Comparison of ENCODE assay signal across 1 cellular context in genomic region chr3:155746703-155747102, GRCh38.
TF ChIP-seq lines count a peak whose summit lies in the region.

No MANE protein-coding gene starts in this region.

TF ChIP-seq in GM23338, 12 proteins besides CTCF, POLR2A, EP300 and RAD21 (continued from another document):
- TF ChIP-seq ZNF462 (CRISPR knock-in tag; IDR thresholded peaks at IDR 0.05) (no peak), REST (IDR thresholded peaks at IDR 0.05; ENCODE audit: unreplicated experiment) (no peak), EZH2 (IDR thresholded peaks at IDR 0.05; ENCODE audit: low read depth, unreplicated experiment) (no peak), CREB1 (CRISPR knock-in tag; IDR thresholded peaks at IDR 0.05; ENCODE audit: low read depth) (no peak), JUNB (IDR thresholded peaks at IDR 0.05; ENCODE audit: unreplicated experiment) (no peak), STAT1 (IDR thresholded peaks at IDR 0.05; ENCODE audit: unreplicated experiment) (no peak), ETS1 (IDR thresholded peaks at IDR 0.05) (no peak), ZNF331 (CRISPR knock-in tag; IDR thresholded peaks at IDR 0.05; ENCODE audit: low read depth) (no peak), POLR2AphosphoS5 (IDR thresholded peaks at IDR 0.05; ENCODE audit: low read depth) (no peak), ZNF114 (CRISPR knock-in tag; IDR thresholded peaks at IDR 0.05) (no peak), NANOG (IDR thresholded peaks at IDR 0.05; ENCODE audit: borderline replicate concordance) (no peak)
